In genomic region chr22:44173154-44173553, GRCh38 we compare ENCODE assay signal across 30 cellular contexts. TPM values are rescaled to one million over a fixed set of nuclear protein-coding genes. Genes with fewer than 3 reads are reported as not detected.
A peak's percentile ranks its signal among the peaks of the same experiment; 100 is the strongest.
DNase-seq lines count a peak whose midpoint lies in the region; ATAC-seq, FAIRE-seq and TF ChIP-seq lines count a peak whose summit lies in the region.
"Had no signal": no experiment of that assay in that cellular context is flagged by ENCODE, and none has a peak within 500 bp of the region (broad histone marks: within the 10 kb centered on the region; RNA-seq: fewer than 3 reads in every experiment).

No MANE protein-coding gene starts in this region.

- intact Hi-C loops in Right ventricle myocardium inferior (cut with DNase I) (no loop called here), left cardiac atrium (cut with DNase I) (no loop called here), psoas muscle (cut with DNase I) (no loop called here)
- intact Hi-C loops in dendritic cell treated with granulocyte-macrophage colony-stimulating factor and Interleukin-4, amounts not matched to agents 40 ng/mL and 50 ng/mL, for 4 days (cut with micrococcal nuclease): no loop called here

- H3K27me3 ChIP-seq in psoas muscle (ENCODE audit: insufficient read depth in 3 of 3, low read length in 2 of 3) (no peaks in the 10 kb centered on the region), upper lobe of left lung (no peaks in the 10 kb centered on the region)
- H3K27me3 ChIP-seq: MG63, neural progenitor cell, vagina had no signal

- no peak for TF ChIP-seq EP300 in upper lobe of left lung (IDR thresholded peaks at IDR 0.05)

- H3K4me3 Mint-ChIP-seq in dendritic cell treated with granulocyte-macrophage colony-stimulating factor and Interleukin-4, amounts not matched to agents 40 ng/mL and 50 ng/mL, for 4 days: peak overlapping the region; percentile 52
- H3K4me3 Mint-ChIP-seq: activated CD4-positive, alpha-beta memory T cell treated with anti-CD3 and anti-CD28 coated beads for 36 hours; activated T-cell treated with anti-CD3 and anti-CD28 coated beads, Interleukin-2, amount 50 U/mL, for 72 hours; CD4-positive, alpha-beta T cell; central memory CD8-positive, alpha-beta T cell; stimulated activated effector memory CD8-positive, alpha-beta T cell treated with anti-CD3 and anti-CD28 coated beads, Interleukin-12 subunit alpha, Interleukin-12 subunit beta, amount 100 ng/mL, for 72 hours had no signal

- no peaks in the 10 kb centered on the region for H3K27me3 Mint-ChIP-seq in dendritic cell treated with granulocyte-macrophage colony-stimulating factor and Interleukin-4, amounts not matched to agents 40 ng/mL and 50 ng/mL, for 4 days
- H3K27me3 Mint-ChIP-seq: activated CD4-positive, alpha-beta memory T cell treated with anti-CD3 and anti-CD28 coated beads for 36 hours; CD4-positive, alpha-beta T cell; central memory CD8-positive, alpha-beta T cell had no signal

- H3K27ac ChIP-seq in psoas muscle: no peak overlapping the region
- peak overlapping the region; percentile 57 to 73 (median 65) for H3K27ac ChIP-seq in upper lobe of left lung
- H3K27ac ChIP-seq: foreskin keratinocyte, KMS-11, neural progenitor cell, vagina had no signal

- peaks cover 3% of the 10 kb centered on the region for H3K4me1 ChIP-seq in psoas muscle
- peaks cover 0 to 3% (median 0%) of the 10 kb centered on the region in 4 donors for H3K4me1 ChIP-seq in upper lobe of left lung
- H3K4me1 ChIP-seq: foreskin keratinocyte, vagina had no signal

- 78 to 81% (median 80%) methylated on average over 10 of the region's 10 CpGs for WGBS in psoas muscle, 3 donors
- 90 to 93% methylated on average over 10 of the region's 10 CpGs for WGBS in upper lobe of left lung, 2 donors

- no peaks in the 10 kb centered on the region for H3K9me3 Mint-ChIP-seq in dendritic cell treated with granulocyte-macrophage colony-stimulating factor and Interleukin-4, amounts not matched to agents 40 ng/mL and 50 ng/mL, for 4 days
- H3K9me3 Mint-ChIP-seq: activated CD4-positive, alpha-beta memory T cell treated with anti-CD3 and anti-CD28 coated beads for 36 hours; activated T-cell treated with anti-CD3 and anti-CD28 coated beads, Interleukin-2, amount 50 U/mL, for 72 hours; CD4-positive, alpha-beta T cell; central memory CD8-positive, alpha-beta T cell; neural progenitor cell; stimulated activated effector memory CD8-positive, alpha-beta T cell treated with anti-CD3 and anti-CD28 coated beads, Interleukin-12 subunit alpha, Interleukin-12 subunit beta, amount 100 ng/mL, for 72 hours had no signal

- no peak for FAIRE-seq in D721Med (lab: Jason Lieb, UNC)
- FAIRE-seq: HTR-8/SVneo, keratinocyte had no signal

- ATAC-seq in Right ventricle myocardium inferior (no peak), left cardiac atrium (no peak), psoas muscle (peak in 3 of 4 donors; percentile 3 to 18 (median 12)), upper lobe of left lung (ENCODE audit: low FRiP score in 2 of 2) (no peak)
- ATAC-seq: activated T-cell treated with anti-CD3 and anti-CD28 coated beads, Interleukin-2, amount 50 U/mL, for 72 hours; foreskin keratinocyte; HCT116; Panc1; stimulated activated effector memory CD8-positive, alpha-beta T cell treated with anti-CD3 and anti-CD28 coated beads, Interleukin-12 subunit alpha, Interleukin-12 subunit beta, amount 100 ng/mL, for 72 hours had no signal

- H3K9me3 ChIP-seq in psoas muscle (no peaks in the 10 kb centered on the region), upper lobe of left lung (no peaks in the 10 kb centered on the region)
- H3K9me3 ChIP-seq: esophagus squamous epithelium, MG63, vagina had no signal

- TF ChIP-seq CTCF in psoas muscle (IDR thresholded peaks at IDR 0.05) (no peak), upper lobe of left lung (IDR thresholded peaks at IDR 0.05) (no peak), D721Med (IDR thresholded peaks at IDR 0.05; ENCODE audit: insufficient read depth, missing control alignments) (no peak)

- peaks cover 0 to 23% of the 10 kb centered on the region in 2 donors for H3K36me3 ChIP-seq in psoas muscle (ENCODE audit: insufficient read depth in 1 of 2, low read depth in 1 of 2)
- H3K36me3 ChIP-seq in upper lobe of left lung: peaks cover 0 to 24% (median 6%) of the 10 kb centered on the region in 4 donors
- H3K36me3 ChIP-seq: neural progenitor cell, vagina had no signal

- peak in 1 of 4 donors; percentile 3 for TF ChIP-seq POLR2A in upper lobe of left lung (IDR thresholded peaks at IDR 0.05)

- peak; percentile 53 for DNase-seq in Right ventricle myocardium inferior (ENCODE audit: missing footprints)
- DNase-seq in left cardiac atrium: no peak
- peak in 1 of 2 donors; percentile 10 for DNase-seq in psoas muscle
- no peak for DNase-seq in upper lobe of left lung
- DNase-seq in epidermal melanocyte (ENCODE audit: insufficient read length, low spot score): no peak
- DNase-seq in D721Med (ENCODE audit: insufficient read length, low spot score): no peak
- no peak for DNase-seq in mucosa of gallbladder (ENCODE audit: low spot score)
- DNase-seq: activated CD4-positive, alpha-beta memory T cell treated with anti-CD3 and anti-CD28 coated beads for 36 hours; activated CD4-positive, alpha-beta T cell treated with anti-CD3 and anti-CD28 coated beads for 1 hour; activated T-cell treated with anti-CD3 and anti-CD28 coated beads, Interleukin-2, amount 50 U/mL, for 72 hours; CD4-positive, alpha-beta T cell; dermis blood vessel endothelial cell; DND-41; esophagus squamous epithelium; foreskin keratinocyte; MG63; NCI-H2227 treated with DMSO at 0.1 percent for 48 hours; T-helper 2 cell had no signal

- no peak overlapping the region for H3K4me3 ChIP-seq in psoas muscle
- peak overlapping the region in 1 of 4 donors; percentile 9 for H3K4me3 ChIP-seq in upper lobe of left lung
- H3K4me3 ChIP-seq: esophagus squamous epithelium, MG63, neural progenitor cell, vagina had no signal

- peak overlapping the region; percentile 85 for H3K27ac Mint-ChIP-seq in dendritic cell treated with granulocyte-macrophage colony-stimulating factor and Interleukin-4, amounts not matched to agents 40 ng/mL and 50 ng/mL, for 4 days
- H3K27ac Mint-ChIP-seq: activated CD4-positive, alpha-beta memory T cell treated with anti-CD3 and anti-CD28 coated beads for 36 hours; activated T-cell treated with anti-CD3 and anti-CD28 coated beads, Interleukin-2, amount 50 U/mL, for 72 hours; CD4-positive, alpha-beta T cell; neural progenitor cell; stimulated activated effector memory CD8-positive, alpha-beta T cell treated with anti-CD3 and anti-CD28 coated beads, Interleukin-12 subunit alpha, Interleukin-12 subunit beta, amount 100 ng/mL, for 72 hours had no signal

- H3K4me1 Mint-ChIP-seq in dendritic cell treated with granulocyte-macrophage colony-stimulating factor and Interleukin-4, amounts not matched to agents 40 ng/mL and 50 ng/mL, for 4 days (ENCODE audit: low read depth): peaks cover 44% of the 10 kb centered on the region
- H3K4me1 Mint-ChIP-seq: central memory CD8-positive, alpha-beta T cell; stimulated activated effector memory CD8-positive, alpha-beta T cell treated with anti-CD3 and anti-CD28 coated beads, Interleukin-12 subunit alpha, Interleukin-12 subunit beta, amount 100 ng/mL, for 72 hours had no signal

- H3K36me3 Mint-ChIP-seq in dendritic cell treated with granulocyte-macrophage colony-stimulating factor and Interleukin-4, amounts not matched to agents 40 ng/mL and 50 ng/mL, for 4 days (ENCODE audit: low read depth): peaks cover 33% of the 10 kb centered on the region
- H3K36me3 Mint-ChIP-seq: activated CD4-positive, alpha-beta memory T cell treated with anti-CD3 and anti-CD28 coated beads for 36 hours; neural progenitor cell had no signal

RNA-seq across cellular contexts. Expression of gene PARVG, which starts 7.6 kb away (rescaled TPM):
- total RNA-seq in Right ventricle myocardium inferior (3.1 TPM), left cardiac atrium (1 to 10 TPM; 6.0 to 9.5 TPM), psoas muscle (1 to 10 TPM; 1.4 to 3.2 (median 2.8) TPM), upper lobe of left lung (100 to 1,000 TPM in 2 of 6 donors, 10 to 100 TPM in 4; 42.4 to 315 (median 82.4) TPM), mucosa of gallbladder (23.3 TPM)
- polyA plus RNA-seq in psoas muscle: 1 to 10 TPM in 1 of 3 donors, under 1 TPM in 2; 0.77 to 1.5 (median 0.95) TPM
- total RNA-seq: A172, foreskin keratinocyte, lung microvascular endothelial cell had no signal
- polyA plus RNA-seq: foreskin keratinocyte, keratinocyte had no signal

Comparison
In these comparisons a context has a peak if more than half of its experiments do, and no peak if none do; other contexts are left out.
1. ATAC-seq: peak in psoas muscle (3 of 4); none in Right ventricle myocardium inferior (single experiment), left cardiac atrium (0 of 2) and upper lobe of left lung (0 of 2).